ENCODE assay signal across 8 cellular contexts in genomic region chr5:152505442-152506042, GRCh38.
DNase-seq lines count a peak whose midpoint lies in the region; ATAC-seq and TF ChIP-seq lines count a peak whose summit lies in the region.

No MANE protein-coding gene starts in this region.

- DNase-seq in activated T-cell treated with anti-CD3 and anti-CD28 coated beads for 48 hours (ENCODE audit: low read depth) (peak; percentile 6), H9 (peak; percentile 56), RWPE2 (ENCODE audit: low spot score) (no peak), T47D (ENCODE audit: low read depth in 1 of 2, low spot score in 1 of 2) (peak; percentile 11 to 77), kidney epithelial cell (ENCODE audit: low read depth) (peak; percentile 29)
- no peak for DNase-seq in activated T-cell treated with anti-CD3 and anti-CD28 coated beads, Interleukin-2, amount 50 U/mL, for 24 hours
- DNase-seq in stimulated activated CD4-positive, alpha-beta T cell treated with anti-CD3 and anti-CD28 coated beads, TNF-alpha, amount 100 ng/mL, for 24 hours (ENCODE audit: low read depth in 3 of 3): peak in 2 of 3 experiments; percentile 4 to 16

- no peak overlapping the region for H3K23ac ChIP-seq in H9 (ENCODE audit: insufficient read length, low read depth, low read length)

- H2AFZ ChIP-seq in H9 (ENCODE audit: low read length): no peak overlapping the region

- H3K79me2 ChIP-seq in H9 (ENCODE audit: insufficient read depth, low read length): no peaks in the 10 kb centered on the region

- no peak overlapping the region for H2BK20ac ChIP-seq in H9 (ENCODE audit: low read depth, low read length, poor library complexity, severe bottlenecking)

- no peaks in the 10 kb centered on the region for H3K9me3 Mint-ChIP-seq in activated T-cell treated with anti-CD3 and anti-CD28 coated beads, Interleukin-2, amount 50 U/mL, for 24 hours
- H3K9me3 Mint-ChIP-seq in H9: no peaks in the 10 kb centered on the region

- no peak overlapping the region for H2BK12ac ChIP-seq in H9 (ENCODE audit: insufficient read length, low read depth, low read length)

- H3K56ac ChIP-seq in H9 (ENCODE audit: insufficient read length, low read depth, low read length): no peak overlapping the region

- H3K27ac ChIP-seq in H9 (ENCODE audit: insufficient read length, low read depth, low read length) (no peak overlapping the region), RWPE2 (ENCODE audit: poor library complexity, severe bottlenecking) (no peak overlapping the region)

- no peaks in the 10 kb centered on the region for H3K79me1 ChIP-seq in H9 (ENCODE audit: insufficient read depth, low read depth, low read length, poor library complexity, severe bottlenecking)

- H4K8ac ChIP-seq in H9 (replicated peaks; ENCODE audit: insufficient read length, low read depth, low read length): no peak overlapping the region

- H3K4ac ChIP-seq in H9 (ENCODE audit: low read depth, low read length): no peak overlapping the region

- no CpG with 5 or more reads among the region's 8 CpGs for WGBS in H9 (ENCODE audit: extremely low coverage, insufficient read length, low lambda C conversion rate)

- H3K9me3 ChIP-seq in H9 (ENCODE audit: control insufficient read depth, low read depth, low read length) (no peaks in the 10 kb centered on the region), RWPE2 (ENCODE audit: severe bottlenecking) (no peaks in the 10 kb centered on the region)

- peaks cover 27% of the 10 kb centered on the region for H3K27me3 Mint-ChIP-seq in activated T-cell treated with anti-CD3 and anti-CD28 coated beads, Interleukin-2, amount 50 U/mL, for 24 hours
- H3K27me3 Mint-ChIP-seq in H9 (ENCODE audit: low read depth): peaks cover 15% of the 10 kb centered on the region

- no peak overlapping the region for H3T11ph ChIP-seq in H9 (ENCODE audit: low read length)

- no peaks in the 10 kb centered on the region for H3K36me3 Mint-ChIP-seq in activated T-cell treated with anti-CD3 and anti-CD28 coated beads, Interleukin-2, amount 50 U/mL, for 24 hours (ENCODE audit: low read depth)
- no peaks in the 10 kb centered on the region for H3K36me3 Mint-ChIP-seq in H9 (ENCODE audit: insufficient read depth in 1 of 3, low read depth in 3 of 3)

- H3K27me3 ChIP-seq in H9 (ENCODE audit: insufficient read depth, low read length) (no peaks in the 10 kb centered on the region), RWPE2 (ENCODE audit: insufficient read depth, poor library complexity, severe bottlenecking) (peaks cover 9% of the 10 kb centered on the region), kidney epithelial cell (ENCODE audit: control insufficient read depth, insufficient read depth, low read length) (no peaks in the 10 kb centered on the region)

- H4K20me1 ChIP-seq in H9 (ENCODE audit: control insufficient read depth, insufficient read depth, insufficient read length): no peaks in the 10 kb centered on the region

- no peaks in the 10 kb centered on the region for H3K4me1 Mint-ChIP-seq in activated T-cell treated with anti-CD3 and anti-CD28 coated beads, Interleukin-2, amount 50 U/mL, for 24 hours (ENCODE audit: low read depth)
- peaks cover 2% of the 10 kb centered on the region in 2 experiments; a peak in 2 of 4 replicates for H3K4me1 Mint-ChIP-seq in H9

- H3K4me2 ChIP-seq in H9 (ENCODE audit: insufficient read depth, insufficient read length, low read length): no peak overlapping the region

- no peak overlapping the region for H2AK5ac ChIP-seq in H9 (ENCODE audit: insufficient read length, low read length)

- H3K27ac Mint-ChIP-seq in activated T-cell treated with anti-CD3 and anti-CD28 coated beads, Interleukin-2, amount 50 U/mL, for 24 hours: no peak overlapping the region
- H3K27ac Mint-ChIP-seq in H9: no peak overlapping the region

- H4K5ac ChIP-seq in H9 (ENCODE audit: insufficient read length, low read depth, low read length): no peak overlapping the region

- no peak overlapping the region for H2BK120ac ChIP-seq in H9 (ENCODE audit: low read depth, low read length, poor library complexity, severe bottlenecking)

- H3K9ac ChIP-seq in H9 (ENCODE audit: extremely low read depth, insufficient read length, low read length): no peak overlapping the region

- H3K14ac ChIP-seq in H9 (ENCODE audit: insufficient read depth, low read length): no peak overlapping the region

- TF ChIP-seq CTCF in H9 (conservative IDR thresholded peaks at IDR 0.05) (peak; percentile 74), LNCAP (IDR thresholded peaks at IDR 0.05) (peak; percentile 64), RWPE2 (IDR thresholded peaks at IDR 0.05; ENCODE audit: poor library complexity, severe bottlenecking) (peak; percentile 88), kidney epithelial cell (IDR thresholded peaks at IDR 0.05; ENCODE audit: insufficient read depth, low read length, poor library complexity, severe bottlenecking) (peak; percentile 63)

- no peak overlapping the region for H2BK15ac ChIP-seq in H9 (ENCODE audit: low read depth, low read length)

- no peak overlapping the region for H3K18ac ChIP-seq in H9 (ENCODE audit: insufficient read length, low read depth, low read length)

- H3K4me3 ChIP-seq in RWPE2 (ENCODE audit: severe bottlenecking): no peak overlapping the region
- no peak overlapping the region for H3K4me3 ChIP-seq in kidney epithelial cell (ENCODE audit: low read depth, low read length)

- ATAC-seq in RWPE2 (ENCODE audit: low read depth): peak; percentile 88

- no peak overlapping the region for H4K91ac ChIP-seq in H9 (ENCODE audit: insufficient read length, low read depth, low read length)

- no peak overlapping the region for H3K4me3 Mint-ChIP-seq in activated T-cell treated with anti-CD3 and anti-CD28 coated beads, Interleukin-2, amount 50 U/mL, for 24 hours
- H3K4me3 Mint-ChIP-seq in H9: no peak overlapping the region

- H3K36me3 ChIP-seq in RWPE2 (ENCODE audit: low read depth): no peaks in the 10 kb centered on the region
- no peaks in the 10 kb centered on the region for H3K36me3 ChIP-seq in kidney epithelial cell (ENCODE audit: control insufficient read depth, insufficient read depth, low read length)

- no peaks in the 10 kb centered on the region for H3K23me2 ChIP-seq in H9 (ENCODE audit: insufficient read length, low read depth, low read length, poor library complexity, severe bottlenecking)

- H2BK5ac ChIP-seq in H9 (ENCODE audit: insufficient read length, low read length): no peak overlapping the region

- H3K4me1 ChIP-seq in H9 (ENCODE audit: insufficient read depth, low read length) (no peaks in the 10 kb centered on the region), RWPE2 (ENCODE audit: insufficient read depth, poor library complexity, severe bottlenecking) (no peaks in the 10 kb centered on the region)

- in situ Hi-C loops in T47D (cut with HindIII; ENCODE audit: low pct_unique_long_range_greater_than_20kb, low sequenced_read_pairs): no loop called here

Comparison
In these comparisons a context has a peak if more than half of its experiments do, and no peak if none do; other contexts are left out.
1. DNase-seq: peak in activated T-cell treated with anti-CD3 and anti-CD28 coated beads for 48 hours (single experiment), H9 (single experiment), T47D (2 of 2), kidney epithelial cell (single experiment) and stimulated activated CD4-positive, alpha-beta T cell treated with anti-CD3 and anti-CD28 coated beads, TNF-alpha, amount 100 ng/mL, for 24 hours (2 of 3); none in activated T-cell treated with anti-CD3 and anti-CD28 coated beads, Interleukin-2, amount 50 U/mL, for 24 hours (single experiment) and RWPE2 (single experiment).
2. Peak in every context shown above with its lines, with median percentiles within 50 percentile points of each other: CTCF ChIP-seq.